25 cellular contexts compared by ENCODE assay signal in genomic region chr1:245684111-245684510, GRCh38.
"Had no signal": no experiment of that assay in that cellular context is flagged by ENCODE, and none has a peak within 500 bp of the region (broad histone marks: within the 10 kb centered on the region; RNA-seq: fewer than 3 reads in every experiment).

No MANE protein-coding gene starts in this region.

- H3K9me3 ChIP-seq: colonic mucosa, gastroesophageal sphincter, testis, uterus had no signal

- H3K4me1 ChIP-seq: colonic mucosa, testis, uterus had no signal

- FAIRE-seq: bronchial epithelial cell had no signal

- H3K9me3 Mint-ChIP-seq: activated CD4-positive, alpha-beta T cell treated with anti-CD3 and anti-CD28 coated beads, Interleukin-2, amount 10 ng/mL, durations not matched to agents 7 days and 5 days; activated CD8-positive, alpha-beta T cell treated with anti-CD3 and anti-CD28 coated beads for 36 hours; activated naive CD4-positive, alpha-beta T cell treated with anti-CD3 and anti-CD28 coated beads, Interleukin-2, amount 50 U/mL, for 72 hours; activated T-cell treated with anti-CD3 and anti-CD28 coated beads, Interleukin-2, amount 50 U/mL, for 4 hours; activated T-helper 17 cell treated with anti-CD3 and anti-CD28 coated beads, Interleukin-2, amount 50 U/mL, for 72 hours; immature natural killer cell; type B pancreatic cell had no signal

- H3K27ac Mint-ChIP-seq: activated CD4-positive, alpha-beta T cell treated with anti-CD3 and anti-CD28 coated beads, Interleukin-2, amount 10 ng/mL, durations not matched to agents 7 days and 5 days; activated CD8-positive, alpha-beta T cell treated with anti-CD3 and anti-CD28 coated beads for 36 hours; activated naive CD4-positive, alpha-beta T cell treated with anti-CD3 and anti-CD28 coated beads, Interleukin-2, amount 50 U/mL, for 72 hours; activated T-helper 17 cell treated with anti-CD3 and anti-CD28 coated beads, Interleukin-2, amount 50 U/mL, for 72 hours; immature natural killer cell; naive thymus-derived CD4-positive, alpha-beta T cell; type B pancreatic cell had no signal

- H3K27me3 ChIP-seq: colonic mucosa, gastroesophageal sphincter, testis, uterus had no signal

- H3K27me3 Mint-ChIP-seq: activated CD4-positive, alpha-beta T cell treated with anti-CD3 and anti-CD28 coated beads, Interleukin-2, amount 10 ng/mL, durations not matched to agents 7 days and 5 days; activated T-helper 17 cell treated with anti-CD3 and anti-CD28 coated beads, Interleukin-2, amount 50 U/mL, for 72 hours had no signal

- H3K4me3 ChIP-seq: colonic mucosa, gastroesophageal sphincter, neural progenitor cell, testis, uterus had no signal

- H3K4me1 Mint-ChIP-seq: activated CD4-positive, alpha-beta T cell treated with anti-CD3 and anti-CD28 coated beads, Interleukin-2, amount 10 ng/mL, durations not matched to agents 7 days and 5 days; activated T-helper 17 cell treated with anti-CD3 and anti-CD28 coated beads, Interleukin-2, amount 50 U/mL, for 72 hours; immature natural killer cell had no signal

- DNase-seq: activated CD4-positive, alpha-beta T cell treated with anti-CD3 and anti-CD28 coated beads, Interleukin-2, amount 10 ng/mL, durations not matched to agents 7 days and 5 days; activated CD4-positive, CD25-positive, alpha-beta regulatory T cell treated with anti-CD3 and anti-CD28 coated beads, Interleukin-2, amount 50 U/mL, for 72 hours; activated CD8-positive, alpha-beta T cell treated with anti-CD3 and anti-CD28 coated beads for 36 hours; activated naive CD4-positive, alpha-beta T cell; activated T-cell treated with anti-CD3 and anti-CD28 coated beads, Interleukin-2, amount 50 U/mL, for 4 hours; cerebellar nuclear complex; colonic mucosa; effector CD8-positive, alpha-beta T cell; erythroblast; hypothalamus; immature natural killer cell; midbrain; naive thymus-derived CD4-positive, alpha-beta T cell; right cardiac atrium; stimulated activated CD4-positive, alpha-beta T cell treated with anti-CD3 and anti-CD28 coated beads, Interleukin-2, amount 100 ng/mL, for 48 hours; stimulated activated naive CD4-positive, alpha-beta T cell treated with Interleukin-2 at 50 U/mL for 16 hours; T-helper 2 cell; testis; uterus had no signal

- H3K9ac ChIP-seq: neural progenitor cell had no signal

- H3K27ac ChIP-seq: colonic mucosa, gastroesophageal sphincter, neural progenitor cell, testis, uterus had no signal

- H3K36me3 ChIP-seq: colonic mucosa, gastroesophageal sphincter, neural progenitor cell, uterus had no signal

- ATAC-seq: activated CD8-positive, alpha-beta T cell treated with anti-CD3 and anti-CD28 coated beads for 36 hours; activated naive CD4-positive, alpha-beta T cell treated with anti-CD3 and anti-CD28 coated beads, Interleukin-2, amount 50 U/mL, for 72 hours; activated T-cell treated with anti-CD3 and anti-CD28 coated beads, Interleukin-2, amount 50 U/mL, for 4 hours; activated T-helper 17 cell treated with anti-CD3 and anti-CD28 coated beads, Interleukin-2, amount 50 U/mL, for 72 hours; gastroesophageal sphincter; naive thymus-derived CD4-positive, alpha-beta T cell had no signal

- H3K4me3 Mint-ChIP-seq: activated CD4-positive, alpha-beta T cell treated with anti-CD3 and anti-CD28 coated beads, Interleukin-2, amount 10 ng/mL, durations not matched to agents 7 days and 5 days; activated CD8-positive, alpha-beta T cell treated with anti-CD3 and anti-CD28 coated beads for 36 hours; activated T-cell treated with anti-CD3 and anti-CD28 coated beads, Interleukin-2, amount 50 U/mL, for 4 hours; activated T-helper 17 cell treated with anti-CD3 and anti-CD28 coated beads, Interleukin-2, amount 50 U/mL, for 72 hours; immature natural killer cell; naive thymus-derived CD4-positive, alpha-beta T cell; neural progenitor cell; type B pancreatic cell had no signal

- H3K4me2 ChIP-seq: neural progenitor cell had no signal

- H3K36me3 Mint-ChIP-seq: activated naive CD4-positive, alpha-beta T cell treated with anti-CD3 and anti-CD28 coated beads, Interleukin-2, amount 50 U/mL, for 72 hours; immature natural killer cell; naive thymus-derived CD4-positive, alpha-beta T cell; neural progenitor cell; type B pancreatic cell had no signal
